Comparison of ENCODE assay signal across 12 cellular contexts in the genomic region with DNA sequence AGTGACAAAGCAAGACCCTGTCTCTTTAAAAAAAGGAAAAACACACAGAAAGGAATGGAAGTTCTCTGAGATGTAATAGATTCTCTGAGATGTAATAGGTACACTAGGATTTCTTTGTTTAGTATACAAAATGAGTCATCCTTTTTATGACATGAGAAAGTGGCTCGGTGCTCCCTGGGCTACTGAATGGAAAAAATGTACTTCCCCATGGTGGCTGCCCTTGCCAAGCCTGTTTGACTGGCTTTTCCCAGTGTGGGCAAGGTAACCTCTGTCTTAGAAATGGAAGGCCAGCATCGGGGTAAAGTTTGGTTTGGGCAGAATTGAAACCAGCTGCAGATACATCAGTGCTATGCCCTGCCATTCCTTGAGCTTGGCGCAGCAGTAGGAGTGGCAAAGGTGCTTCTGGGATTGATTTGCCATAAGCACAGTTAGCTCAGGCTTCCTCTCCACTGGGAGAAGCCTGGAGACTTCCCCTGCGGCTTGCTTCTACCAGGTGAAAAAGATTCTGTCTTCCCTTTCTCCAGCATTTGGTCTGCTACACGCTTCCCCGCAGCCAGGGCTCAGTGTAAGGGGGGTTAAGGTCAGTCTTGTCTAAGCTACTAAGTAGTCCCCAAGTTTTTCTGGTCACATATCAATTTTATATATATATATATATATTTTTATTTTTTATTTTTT. TPM values are rescaled to one million over a fixed set of nuclear protein-coding genes. Genes with fewer than 3 reads are reported as not detected.
DNase-seq lines count a peak whose midpoint lies in the region; ATAC-seq and TF ChIP-seq lines count a peak whose summit lies in the region.
"Had no signal": no experiment of that assay in that cellular context is flagged by ENCODE, and none has a peak within 500 bp of the region (broad histone marks: within the 10 kb centered on the region; RNA-seq: fewer than 3 reads in every experiment).

No MANE protein-coding gene starts in this region.

- H3K27me3 ChIP-seq in hepatocyte = no peaks in the 10 kb centered on the region

- WGBS in hepatocyte (ENCODE audit: low lambda C conversion rate, missing lambda C conversion rate) = 70% methylated on average over 6 of the region's 6 CpGs

- peaks cover 55% of the 10 kb centered on the region for H4K20me1 ChIP-seq in hepatocyte (ENCODE audit: insufficient read depth, poor library complexity, severe bottlenecking)

- no peaks in the 10 kb centered on the region for H3K9me2 ChIP-seq in hepatocyte (replicated peaks; ENCODE audit: insufficient read depth)

- TF ChIP-seq CTCF in hepatocyte (IDR thresholded peaks at IDR 0.05; ENCODE audit: poor library complexity) = no peak

- H3K4me2 ChIP-seq in hepatocyte = peak overlapping the region; percentile 2

- no peak overlapping the region for H3K4me3 ChIP-seq in hepatocyte

- H3K9me3 ChIP-seq in hepatocyte (ENCODE audit: low read depth) = no peaks in the 10 kb centered on the region

- H3K4me1 ChIP-seq in hepatocyte (ENCODE audit: insufficient read depth) = no peaks in the 10 kb centered on the region

- no peak overlapping the region for H2AFZ ChIP-seq in hepatocyte

- peaks cover 78% of the 10 kb centered on the region for H3K79me2 ChIP-seq in hepatocyte

- H3K36me3 ChIP-seq in hepatocyte (replicated peaks; ENCODE audit: insufficient read depth, low read depth) = no peaks in the 10 kb centered on the region

- ATAC-seq in GM21737 (IDR thresholded peaks at IDR 0.05; ENCODE audit: unreplicated experiment) = no peak
- ATAC-seq: natural killer cell treated with Interleukin-12 subunit alpha and Interleukin-12 subunit beta and Interleukin-15 and Interleukin-18, amount 100 ng/mL, for 72 hours had no signal

- H3K27ac ChIP-seq in hepatocyte = peak overlapping the region; percentile 18

- DNase-seq in NCI-H345 (lab: John Stamatoyannopoulos, UW) (peak; percentile 9), NCI-H345 treated with DMSO at 0.1 percent for 48 hours (lab: John Stamatoyannopoulos, UW; ENCODE audit: unreplicated experiment) (no peak), SW480 (ENCODE audit: low spot score) (peak; percentile 81), hepatocyte (ENCODE audit: low spot score) (peak; percentile 54), ureter (ENCODE audit: low spot score) (peak; percentile 87), cortex of kidney (lab: John Stamatoyannopoulos, UW) (no peak), NK-92 (lab: John Stamatoyannopoulos, UW; ENCODE audit: unreplicated experiment) (no peak)
- DNase-seq: central memory CD4-positive, alpha-beta T cell; hippocampal formation; NCI-H524 treated with DMSO at 0.1 percent for 48 hours had no signal

RNA-seq across cellular contexts. Expression of a gene that starts 24.5 kb away (rescaled TPM):
- 46.6 and 48.0 TPM in 2 replicates for total RNA-seq in hepatocyte
- polyA plus RNA-seq in hepatocyte = 9.7 and 10.9 TPM in 2 replicates
- 52.1 TPM for total RNA-seq in ureter

Comparison
In these comparisons a context has a peak if more than half of its experiments do, and no peak if none do; other contexts are left out.
1. DNase-seq: peak in NCI-H345 (single experiment), SW480 (single experiment), hepatocyte (single experiment) and ureter (single experiment); none in NCI-H345 treated with DMSO at 0.1 percent for 48 hours (single experiment), cortex of kidney (single experiment) and NK-92 (single experiment).